Comparison of ENCODE assay signal across 1 cellular context in the genomic region with DNA sequence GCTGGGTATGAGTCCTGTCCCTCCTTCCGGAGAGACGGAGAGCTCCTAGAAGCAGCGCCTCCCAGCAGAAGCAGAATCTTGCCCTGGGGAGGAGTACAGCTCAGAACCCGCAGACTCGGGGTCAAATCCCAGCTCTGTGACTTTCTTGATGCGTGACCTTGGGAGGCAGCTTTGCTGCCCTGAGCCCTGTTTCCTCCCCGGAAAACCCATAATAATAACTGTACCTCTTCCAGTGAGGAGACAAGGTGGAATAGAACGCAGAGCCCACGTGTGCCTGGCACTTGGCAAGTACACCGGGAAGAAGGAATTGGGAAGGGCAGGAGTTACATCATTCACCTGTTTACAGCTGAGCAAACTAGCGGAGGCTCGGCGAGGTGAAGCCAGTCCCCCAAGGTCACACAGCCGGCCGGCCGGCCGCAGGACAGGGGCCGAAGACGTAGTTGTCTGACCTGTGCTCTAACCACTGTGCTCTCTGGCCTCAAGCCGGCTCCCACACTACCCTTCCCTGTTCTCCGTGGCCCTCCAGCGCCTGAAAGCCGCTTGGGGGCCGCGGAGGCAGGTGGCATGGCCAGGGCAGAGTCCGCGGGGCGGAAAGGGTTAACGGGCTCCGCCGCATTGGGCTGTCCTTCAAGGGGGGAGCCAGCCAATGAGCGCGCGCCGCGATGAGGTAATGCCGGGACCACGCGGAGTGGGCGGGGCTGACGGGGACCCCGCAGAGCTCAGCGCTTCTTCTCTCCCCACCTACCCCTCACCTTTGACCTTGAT.
TF ChIP-seq lines count a peak whose summit lies in the region.

No MANE protein-coding gene starts in this region.

TF ChIP-seq in HepG2, 621 proteins besides CTCF, POLR2A, EP300 and RAD21 (continued from another document and continues in another):
- TF ChIP-seq ZKSCAN5 (CRISPR knock-in tag; IDR thresholded peaks at IDR 0.05) (no peak), ZNF235 (CRISPR knock-in tag; IDR thresholded peaks at IDR 0.05; ENCODE audit: borderline replicate concordance) (peak; percentile 68; the same call in 1 of the 2 replicates), SMAD9 (CRISPR knock-in tag; IDR thresholded peaks at IDR 0.05) (no peak), TBL1XR1 (IDR thresholded peaks at IDR 0.05; ENCODE audit: borderline replicate concordance, low read length, partially characterized antibody) (no peak), SRSF4 (IDR thresholded peaks at IDR 0.05; ENCODE audit: low read depth, low read length, poor library complexity, severe bottlenecking) (no peak), CAMTA2 (CRISPR knock-in tag; IDR thresholded peaks at IDR 0.05; ENCODE audit: borderline replicate concordance) (peak; percentile 85), SPEN (CRISPR knock-in tag; IDR thresholded peaks at IDR 0.05; ENCODE audit: low read depth) (no peak), SP1 (IDR thresholded peaks at IDR 0.05) (no peak), SP1 (CRISPR knock-in tag; IDR thresholded peaks at IDR 0.05) (peak; percentile 85), AKAP8 (CRISPR knock-in tag; IDR thresholded peaks at IDR 0.05) (peak; percentile 83; the same call in 1 of the 2 replicates), ONECUT2 (CRISPR knock-in tag; IDR thresholded peaks at IDR 0.05) (no peak), ZBTB21 (CRISPR knock-in tag; IDR thresholded peaks at IDR 0.05) (no peak), SMARCC2 (IDR thresholded peaks at IDR 0.05) (no peak), ZFP82 (CRISPR knock-in tag; IDR thresholded peaks at IDR 0.05; ENCODE audit: borderline replicate concordance) (no peak), MIER3 (CRISPR knock-in tag; IDR thresholded peaks at IDR 0.05; ENCODE audit: borderline replicate concordance) (no peak), ZSCAN9 (CRISPR knock-in tag; IDR thresholded peaks at IDR 0.05; ENCODE audit: borderline replicate concordance) (no peak; the same call in 1 of the 2 replicates), ZNF451 (CRISPR knock-in tag; IDR thresholded peaks at IDR 0.05) (no peak), ZZZ3 (CRISPR knock-in tag; IDR thresholded peaks at IDR 0.05; ENCODE audit: borderline replicate concordance) (no peak), ARHGAP35 (CRISPR knock-in tag; IDR thresholded peaks at IDR 0.05; ENCODE audit: borderline replicate concordance) (no peak; the same call in 1 of the 2 replicates), ZNF629 (CRISPR knock-in tag; conservative IDR thresholded peaks at IDR 0.05) (no peak; the same call in 1 of the 2 replicates), EEA1 (CRISPR knock-in tag; IDR thresholded peaks at IDR 0.05; ENCODE audit: borderline replicate concordance) (no peak), ZNF768 (CRISPR knock-in tag; IDR thresholded peaks at IDR 0.05) (peak; percentile 99), GTF2F1 (IDR thresholded peaks at IDR 0.05; ENCODE audit: low read length) (no peak), ZNF333 (CRISPR knock-in tag; IDR thresholded peaks at IDR 0.05; ENCODE audit: borderline replicate concordance) (peak; percentile 82; the same call in 1 of the 2 replicates), MTF1 (CRISPR knock-in tag; IDR thresholded peaks at IDR 0.05) (no peak), ZNF678 (CRISPR knock-in tag; IDR thresholded peaks at IDR 0.05) (no peak), MAF1 (CRISPR knock-in tag; IDR thresholded peaks at IDR 0.05; ENCODE audit: borderline replicate concordance) (0 out of 2 replicates have a peak, but pooled peaks have one; percentile 26), ZNF781 (CRISPR knock-in tag; IDR thresholded peaks at IDR 0.05; ENCODE audit: borderline replicate concordance, not compliant biosample characterization) (peak; percentile 25), ZC3H4 (CRISPR knock-in tag; IDR thresholded peaks at IDR 0.05; ENCODE audit: borderline replicate concordance) (no peak), TBP (CRISPR knock-in tag; IDR thresholded peaks at IDR 0.05) (no peak), RFX5 (IDR thresholded peaks at IDR 0.05; ENCODE audit: low read depth, low read length) (0 out of 2 replicates have a peak, but pooled peaks have one; percentile 3), ZNF180 (CRISPR knock-in tag; IDR thresholded peaks at IDR 0.05; ENCODE audit: borderline replicate concordance, low read depth) (no peak), ZNF549 (CRISPR knock-in tag; IDR thresholded peaks at IDR 0.05) (no peak), KDM5B (CRISPR knock-in tag; IDR thresholded peaks at IDR 0.05; ENCODE audit: borderline replicate concordance) (peak; percentile 60; the same call in 1 of the 2 replicates), JUN (CRISPR knock-in tag; IDR thresholded peaks at IDR 0.05) (peak; percentile 89; the same call in 1 of the 2 replicates), PRPF4 (IDR thresholded peaks at IDR 0.05; ENCODE audit: low read depth, low read length, poor library complexity, severe bottlenecking) (no peak), ZNF766 (CRISPR knock-in tag; IDR thresholded peaks at IDR 0.05; ENCODE audit: borderline replicate concordance) (no peak), ZSCAN20 (CRISPR knock-in tag; IDR thresholded peaks at IDR 0.05; ENCODE audit: borderline replicate concordance) (no peak)
- TF ChIP-seq, protein P1, sequence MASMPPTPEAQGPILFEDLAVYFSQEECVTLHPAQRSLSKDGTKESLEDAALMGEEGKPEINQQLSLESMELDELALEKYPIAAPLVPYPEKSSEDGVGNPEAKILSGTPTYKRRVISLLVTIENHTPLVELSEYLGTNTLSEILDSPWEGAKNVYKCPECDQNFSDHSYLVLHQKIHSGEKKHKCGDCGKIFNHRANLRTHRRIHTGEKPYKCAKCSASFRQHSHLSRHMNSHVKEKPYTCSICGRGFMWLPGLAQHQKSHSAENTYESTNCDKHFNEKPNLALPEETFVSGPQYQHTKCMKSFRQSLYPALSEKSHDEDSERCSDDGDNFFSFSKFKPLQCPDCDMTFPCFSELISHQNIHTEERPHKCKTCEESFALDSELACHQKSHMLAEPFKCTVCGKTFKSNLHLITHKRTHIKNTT (CRISPR knock-in tag; IDR thresholded peaks at IDR 0.05) = no peak
- TF ChIP-seq, protein P2, sequence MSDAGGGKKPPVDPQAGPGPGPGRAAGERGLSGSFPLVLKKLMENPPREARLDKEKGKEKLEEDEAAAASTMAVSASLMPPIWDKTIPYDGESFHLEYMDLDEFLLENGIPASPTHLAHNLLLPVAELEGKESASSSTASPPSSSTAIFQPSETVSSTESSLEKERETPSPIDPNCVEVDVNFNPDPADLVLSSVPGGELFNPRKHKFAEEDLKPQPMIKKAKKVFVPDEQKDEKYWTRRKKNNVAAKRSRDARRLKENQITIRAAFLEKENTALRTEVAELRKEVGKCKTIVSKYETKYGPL (CRISPR knock-in tag; IDR thresholded peaks at IDR 0.05) = no peak
- TF ChIP-seq, protein P3, sequence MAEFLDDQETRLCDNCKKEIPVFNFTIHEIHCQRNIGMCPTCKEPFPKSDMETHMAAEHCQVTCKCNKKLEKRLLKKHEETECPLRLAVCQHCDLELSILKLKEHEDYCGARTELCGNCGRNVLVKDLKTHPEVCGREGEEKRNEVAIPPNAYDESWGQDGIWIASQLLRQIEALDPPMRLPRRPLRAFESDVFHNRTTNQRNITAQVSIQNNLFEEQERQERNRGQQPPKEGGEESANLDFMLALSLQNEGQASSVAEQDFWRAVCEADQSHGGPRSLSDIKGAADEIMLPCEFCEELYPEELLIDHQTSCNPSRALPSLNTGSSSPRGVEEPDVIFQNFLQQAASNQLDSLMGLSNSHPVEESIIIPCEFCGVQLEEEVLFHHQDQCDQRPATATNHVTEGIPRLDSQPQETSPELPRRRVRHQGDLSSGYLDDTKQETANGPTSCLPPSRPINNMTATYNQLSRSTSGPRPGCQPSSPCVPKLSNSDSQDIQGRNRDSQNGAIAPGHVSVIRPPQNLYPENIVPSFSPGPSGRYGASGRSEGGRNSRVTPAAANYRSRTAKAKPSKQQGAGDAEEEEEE (CRISPR knock-in tag; IDR thresholded peaks at IDR 0.05; ENCODE audit: borderline replicate concordance) = peak; percentile 76; the same call in 1 of the 2 replicates
- TF ChIP-seq, protein P4, sequence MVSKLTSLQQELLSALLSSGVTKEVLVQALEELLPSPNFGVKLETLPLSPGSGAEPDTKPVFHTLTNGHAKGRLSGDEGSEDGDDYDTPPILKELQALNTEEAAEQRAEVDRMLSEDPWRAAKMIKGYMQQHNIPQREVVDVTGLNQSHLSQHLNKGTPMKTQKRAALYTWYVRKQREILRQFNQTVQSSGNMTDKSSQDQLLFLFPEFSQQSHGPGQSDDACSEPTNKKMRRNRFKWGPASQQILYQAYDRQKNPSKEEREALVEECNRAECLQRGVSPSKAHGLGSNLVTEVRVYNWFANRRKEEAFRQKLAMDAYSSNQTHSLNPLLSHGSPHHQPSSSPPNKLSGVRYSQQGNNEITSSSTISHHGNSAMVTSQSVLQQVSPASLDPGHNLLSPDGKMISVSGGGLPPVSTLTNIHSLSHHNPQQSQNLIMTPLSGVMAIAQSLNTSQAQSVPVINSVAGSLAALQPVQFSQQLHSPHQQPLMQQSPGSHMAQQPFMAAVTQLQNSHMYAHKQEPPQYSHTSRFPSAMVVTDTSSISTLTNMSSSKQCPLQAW (CRISPR knock-in tag; IDR thresholded peaks at IDR 0.05) = peak; percentile 55; the same call in 1 of the 2 replicates
- TF ChIP-seq, protein P5, sequence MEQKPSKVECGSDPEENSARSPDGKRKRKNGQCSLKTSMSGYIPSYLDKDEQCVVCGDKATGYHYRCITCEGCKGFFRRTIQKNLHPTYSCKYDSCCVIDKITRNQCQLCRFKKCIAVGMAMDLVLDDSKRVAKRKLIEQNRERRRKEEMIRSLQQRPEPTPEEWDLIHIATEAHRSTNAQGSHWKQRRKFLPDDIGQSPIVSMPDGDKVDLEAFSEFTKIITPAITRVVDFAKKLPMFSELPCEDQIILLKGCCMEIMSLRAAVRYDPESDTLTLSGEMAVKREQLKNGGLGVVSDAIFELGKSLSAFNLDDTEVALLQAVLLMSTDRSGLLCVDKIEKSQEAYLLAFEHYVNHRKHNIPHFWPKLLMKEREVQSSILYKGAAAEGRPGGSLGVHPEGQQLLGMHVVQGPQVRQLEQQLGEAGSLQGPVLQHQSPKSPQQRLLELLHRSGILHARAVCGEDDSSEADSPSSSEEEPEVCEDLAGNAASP (CRISPR knock-in tag; IDR thresholded peaks at IDR 0.05; ENCODE audit: borderline replicate concordance) = peak; percentile 31; the same call in 1 of the 2 replicates
- TF ChIP-seq, protein P6, sequence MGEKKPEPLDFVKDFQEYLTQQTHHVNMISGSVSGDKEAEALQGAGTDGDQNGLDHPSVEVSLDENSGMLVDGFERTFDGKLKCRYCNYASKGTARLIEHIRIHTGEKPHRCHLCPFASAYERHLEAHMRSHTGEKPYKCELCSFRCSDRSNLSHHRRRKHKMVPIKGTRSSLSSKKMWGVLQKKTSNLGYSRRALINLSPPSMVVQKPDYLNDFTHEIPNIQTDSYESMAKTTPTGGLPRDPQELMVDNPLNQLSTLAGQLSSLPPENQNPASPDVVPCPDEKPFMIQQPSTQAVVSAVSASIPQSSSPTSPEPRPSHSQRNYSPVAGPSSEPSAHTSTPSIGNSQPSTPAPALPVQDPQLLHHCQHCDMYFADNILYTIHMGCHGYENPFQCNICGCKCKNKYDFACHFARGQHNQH (CRISPR knock-in tag; IDR thresholded peaks at IDR 0.05) = peak; percentile 78; the same call in 1 of the 2 replicates
- TF ChIP-seq, protein P7, sequence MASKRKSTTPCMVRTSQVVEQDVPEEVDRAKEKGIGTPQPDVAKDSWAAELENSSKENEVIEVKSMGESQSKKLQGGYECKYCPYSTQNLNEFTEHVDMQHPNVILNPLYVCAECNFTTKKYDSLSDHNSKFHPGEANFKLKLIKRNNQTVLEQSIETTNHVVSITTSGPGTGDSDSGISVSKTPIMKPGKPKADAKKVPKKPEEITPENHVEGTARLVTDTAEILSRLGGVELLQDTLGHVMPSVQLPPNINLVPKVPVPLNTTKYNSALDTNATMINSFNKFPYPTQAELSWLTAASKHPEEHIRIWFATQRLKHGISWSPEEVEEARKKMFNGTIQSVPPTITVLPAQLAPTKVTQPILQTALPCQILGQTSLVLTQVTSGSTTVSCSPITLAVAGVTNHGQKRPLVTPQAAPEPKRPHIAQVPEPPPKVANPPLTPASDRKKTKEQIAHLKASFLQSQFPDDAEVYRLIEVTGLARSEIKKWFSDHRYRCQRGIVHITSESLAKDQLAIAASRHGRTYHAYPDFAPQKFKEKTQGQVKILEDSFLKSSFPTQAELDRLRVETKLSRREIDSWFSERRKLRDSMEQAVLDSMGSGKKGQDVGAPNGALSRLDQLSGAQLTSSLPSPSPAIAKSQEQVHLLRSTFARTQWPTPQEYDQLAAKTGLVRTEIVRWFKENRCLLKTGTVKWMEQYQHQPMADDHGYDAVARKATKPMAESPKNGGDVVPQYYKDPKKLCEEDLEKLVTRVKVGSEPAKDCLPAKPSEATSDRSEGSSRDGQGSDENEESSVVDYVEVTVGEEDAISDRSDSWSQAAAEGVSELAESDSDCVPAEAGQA (IDR thresholded peaks at IDR 0.05; ENCODE audit: low read depth) = no peak
- TF ChIP-seq, protein P7 (CRISPR knock-in tag; IDR thresholded peaks at IDR 0.05; ENCODE audit: borderline replicate concordance) = no peak
- TF ChIP-seq, protein P8, sequence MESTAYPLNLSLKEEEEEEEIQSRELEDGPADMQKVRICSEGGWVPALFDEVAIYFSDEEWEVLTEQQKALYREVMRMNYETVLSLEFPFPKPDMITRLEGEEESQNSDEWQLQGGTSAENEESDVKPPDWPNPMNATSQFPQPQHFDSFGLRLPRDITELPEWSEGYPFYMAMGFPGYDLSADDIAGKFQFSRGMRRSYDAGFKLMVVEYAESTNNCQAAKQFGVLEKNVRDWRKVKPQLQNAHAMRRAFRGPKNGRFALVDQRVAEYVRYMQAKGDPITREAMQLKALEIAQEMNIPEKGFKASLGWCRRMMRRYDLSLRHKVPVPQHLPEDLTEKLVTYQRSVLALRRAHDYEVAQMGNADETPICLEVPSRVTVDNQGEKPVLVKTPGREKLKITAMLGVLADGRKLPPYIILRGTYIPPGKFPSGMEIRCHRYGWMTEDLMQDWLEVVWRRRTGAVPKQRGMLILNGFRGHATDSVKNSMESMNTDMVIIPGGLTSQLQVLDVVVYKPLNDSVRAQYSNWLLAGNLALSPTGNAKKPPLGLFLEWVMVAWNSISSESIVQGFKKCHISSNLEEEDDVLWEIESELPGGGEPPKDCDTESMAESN (CRISPR knock-in tag; conservative IDR thresholded peaks at IDR 0.05) = peak; percentile 32; the same call in 1 of the 2 replicates
